Comparison of ENCODE assay signal across 17 cellular contexts in the genomic region with DNA sequence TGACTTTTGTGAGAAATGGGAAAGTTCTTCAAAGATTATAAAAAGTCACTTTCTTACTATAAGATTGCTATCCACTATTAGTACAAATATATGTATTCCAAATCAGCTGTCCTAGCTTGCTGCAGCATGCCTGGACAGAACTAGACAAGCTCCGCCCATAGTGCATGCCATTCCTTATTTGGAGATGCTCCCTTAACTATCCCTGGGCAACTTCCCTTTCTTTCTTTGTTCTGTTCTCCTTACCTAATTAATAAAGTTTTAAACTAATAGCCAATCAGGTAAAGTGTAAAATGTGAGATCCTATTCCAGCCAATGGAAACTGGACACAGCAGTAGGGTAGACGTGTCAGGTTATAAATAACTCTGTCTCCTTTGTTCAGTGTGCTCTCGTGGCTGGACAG.
A peak's percentile ranks its signal among the peaks of the same experiment; 100 is the strongest.
DNase-seq lines count a peak whose midpoint lies in the region; ATAC-seq and TF ChIP-seq lines count a peak whose summit lies in the region.
"Had no signal": no experiment of that assay in that cellular context is flagged by ENCODE, and none has a peak within 500 bp of the region (broad histone marks: within the 10 kb centered on the region; RNA-seq: fewer than 3 reads in every experiment).

No MANE protein-coding gene starts in this region.

- no peaks in the 10 kb centered on the region for H3K79me2 ChIP-seq in PC-3 (ENCODE audit: low read length)

- BruUV-seq in PC-3 (replicated peaks; lab: Mats Ljungman, UMichigan) = no TSS peak

- H3K27me3 ChIP-seq in PC-3 (ENCODE audit: low read length) (no peaks in the 10 kb centered on the region), vagina (no peaks in the 10 kb centered on the region)
- H3K27me3 ChIP-seq: suprapubic skin had no signal

- no peaks in the 10 kb centered on the region for H4K20me1 ChIP-seq in PC-3 (ENCODE audit: low read length)

- H3K9ac ChIP-seq in PC-3 (ENCODE audit: low read length) = peak overlapping the region; percentile 38; the same call in 1 of the 2 replicates

- POLR2A ChIA-PET in PC-3 (lab: Charles Lee; ENCODE audit: unreplicated experiment) = interaction anchor here (0.6 kb wide), 1 partner anchor 33 kb away, joined by 5 read pairs; no protein-coding TSS in a partner anchor

- H3K9me3 ChIP-seq in PC-3 (ENCODE audit: low read length) (no peaks in the 10 kb centered on the region), vagina (no peaks in the 10 kb centered on the region)
- H3K9me3 ChIP-seq: lower lobe of right lung, suprapubic skin had no signal

- CTCF ChIA-PET in PC-3 (lab: Charles Lee) = interaction anchor here (0.6 kb wide), 1 partner anchor 25 kb away, joined by 6 read pairs; no protein-coding TSS in a partner anchor

- no peak overlapping the region for H3K4me2 ChIP-seq in PC-3 (ENCODE audit: low read length)

- H3K9me2 ChIP-seq in PC-3 (replicated peaks; ENCODE audit: low read length) = no peaks in the 10 kb centered on the region

- H2AFZ ChIP-seq in PC-3 (ENCODE audit: low read length) = no peak overlapping the region

- no peak for TF ChIP-seq POLR2A in vagina (IDR thresholded peaks at IDR 0.05)

- H3K4me3 Mint-ChIP-seq in stimulated activated memory B cell treated with anti-CD40 and anti-IgM and Interleukin-4, amounts not matched to agents 10 μg/mL and 1 μg/mL and 100 μg/mL, for 72 hours = no peak overlapping the region
- H3K4me3 Mint-ChIP-seq in endothelial cell (ENCODE audit: unreplicated experiment) = no peak overlapping the region
- H3K4me3 Mint-ChIP-seq: naive thymus-derived CD4-positive, alpha-beta T cell had no signal

- no peaks in the 10 kb centered on the region for H3K9me3 Mint-ChIP-seq in stimulated activated memory B cell treated with anti-CD40 and anti-IgM and Interleukin-4, amounts not matched to agents 10 μg/mL and 1 μg/mL and 100 μg/mL, for 72 hours
- no peaks in the 10 kb centered on the region for H3K9me3 Mint-ChIP-seq in endothelial cell (ENCODE audit: unreplicated experiment)
- H3K9me3 Mint-ChIP-seq: naive thymus-derived CD4-positive, alpha-beta T cell had no signal

- TF ChIP-seq CTCF in PC-3 (conservative IDR thresholded peaks at IDR 0.05; ENCODE audit: low read depth, low read length) (no peak), fibroblast of mammary gland (conservative IDR thresholded peaks at IDR 0.05; ENCODE audit: control insufficient read depth, insufficient read depth, low read depth, low read length) (no peak), endothelial cell (IDR thresholded peaks at IDR 0.05; ENCODE audit: unreplicated experiment) (no peak), vagina (IDR thresholded peaks at IDR 0.05) (no peak)

- H3K27ac Mint-ChIP-seq in stimulated activated memory B cell treated with anti-CD40 and anti-IgM and Interleukin-4, amounts not matched to agents 10 μg/mL and 1 μg/mL and 100 μg/mL, for 72 hours = peak overlapping the region; percentile 25
- H3K27ac Mint-ChIP-seq in endothelial cell (ENCODE audit: unreplicated experiment) = no peak overlapping the region

- H3K36me3 Mint-ChIP-seq in stimulated activated memory B cell treated with anti-CD40 and anti-IgM and Interleukin-4, amounts not matched to agents 10 μg/mL and 1 μg/mL and 100 μg/mL, for 72 hours = peaks cover 9% of the 10 kb centered on the region
- H3K36me3 Mint-ChIP-seq in endothelial cell (ENCODE audit: low read depth, unreplicated experiment) = no peaks in the 10 kb centered on the region

- H3K4me1 ChIP-seq in PC-3 (ENCODE audit: insufficient read depth, low read length) (peaks cover 37% of the 10 kb centered on the region), vagina (peaks cover 18% of the 10 kb centered on the region)
- H3K4me1 ChIP-seq: lower lobe of right lung, suprapubic skin had no signal

- H3K27ac ChIP-seq in PC-3 (ENCODE audit: low read length) (peak overlapping the region; percentile 89), vagina (no peak overlapping the region)
- H3K27ac ChIP-seq: coronary artery, lower lobe of right lung, suprapubic skin, WERI-Rb-1 had no signal

- H3K36me3 ChIP-seq in PC-3 (ENCODE audit: low read depth, low read length) (no peaks in the 10 kb centered on the region), vagina (no peaks in the 10 kb centered on the region)
- H3K36me3 ChIP-seq: lower lobe of right lung, suprapubic skin, WERI-Rb-1 had no signal

- peaks cover 70% of the 10 kb centered on the region for H3K4me1 Mint-ChIP-seq in stimulated activated memory B cell treated with anti-CD40 and anti-IgM and Interleukin-4, amounts not matched to agents 10 μg/mL and 1 μg/mL and 100 μg/mL, for 72 hours
- H3K4me1 Mint-ChIP-seq in endothelial cell (ENCODE audit: unreplicated experiment) = no peaks in the 10 kb centered on the region

- no peaks in the 10 kb centered on the region for H3K27me3 Mint-ChIP-seq in stimulated activated memory B cell treated with anti-CD40 and anti-IgM and Interleukin-4, amounts not matched to agents 10 μg/mL and 1 μg/mL and 100 μg/mL, for 72 hours
- peaks cover 5% of the 10 kb centered on the region for H3K27me3 Mint-ChIP-seq in endothelial cell (ENCODE audit: unreplicated experiment)
- H3K27me3 Mint-ChIP-seq: naive thymus-derived CD4-positive, alpha-beta T cell had no signal

- DNase-seq in NCI-H2171 treated with DMSO at 0.1 percent for 48 hours (lab: John Stamatoyannopoulos, UW) = peak; percentile 20
- no peak for DNase-seq in NCI-H2171 (lab: John Stamatoyannopoulos, UW)
- no peak for DNase-seq in PC-3
- peak; percentile 20 for DNase-seq in fibroblast of mammary gland (ENCODE audit: low read depth)
- DNase-seq in endothelial cell (ENCODE audit: low spot score) = no peak
- no peak for DNase-seq in vagina (ENCODE audit: extremely low spot score in 2 of 2)
- DNase-seq: activated effector memory CD4-positive, alpha-beta T cell treated with Interleukin-2 at 50 U/mL for 16 hours; anterior cingulate cortex; lower lobe of right lung; MV-4-11; naive thymus-derived CD4-positive, alpha-beta T cell; stimulated activated CD4-positive, alpha-beta T cell treated with anti-CD3 and anti-CD28 coated beads, Interleukin-2, amount 100 ng/mL, for 24 hours; WERI-Rb-1 had no signal

- intact Hi-C loops in PC-3 (cut with micrococcal nuclease) = no loop called here
- intact Hi-C loops in vagina (cut with DNase I) = no loop called here

- ATAC-seq in PC-3 (no peak), GM19452 (IDR thresholded peaks at IDR 0.05; ENCODE audit: unreplicated experiment) (no peak)
- no peak for ATAC-seq in stimulated activated memory B cell treated with anti-CD40 and anti-IgM and Interleukin-4, amounts not matched to agents 10 μg/mL and 1 μg/mL and 100 μg/mL, for 72 hours
- ATAC-seq: naive thymus-derived CD4-positive, alpha-beta T cell had no signal

- H3K4me3 ChIP-seq in PC-3 (ENCODE audit: low read length) (no peak overlapping the region), fibroblast of mammary gland (ENCODE audit: control insufficient read depth, low read depth, low read length) (no peak overlapping the region), vagina (no peak overlapping the region)
- H3K4me3 ChIP-seq: coronary artery, lower lobe of right lung, suprapubic skin had no signal

- H3F3A ChIP-seq in PC-3 (ENCODE audit: low read length, unreplicated experiment) = no peaks in the 10 kb centered on the region

Comparison
In these comparisons a context has a peak if more than half of its experiments do, and no peak if none do; other contexts are left out.
1. DNase-seq: peak in NCI-H2171 treated with DMSO at 0.1 percent for 48 hours (single experiment) and fibroblast of mammary gland (single experiment); none in NCI-H2171 (single experiment), PC-3 (single experiment), endothelial cell (single experiment) and vagina (0 of 2).